15 cellular contexts compared by ENCODE assay signal in genomic region chr10:104005172-104005863, GRCh38.
"Had no signal": no experiment of that assay in that cellular context is flagged by ENCODE, and none has a peak within 500 bp of the region (broad histone marks: within the 10 kb centered on the region; RNA-seq: fewer than 3 reads in every experiment).

No MANE protein-coding gene starts in this region.

- DNase-seq: activated CD4-positive, alpha-beta T cell treated with anti-CD3 and anti-CD28 coated beads, Interleukin-2, amount 50 U/mL, for 4 hours; activated CD4-positive, CD25-positive, alpha-beta regulatory T cell treated with anti-CD3 and anti-CD28 coated beads, Interleukin-2, amount 50 U/mL, for 72 hours; activated CD8-positive, alpha-beta memory T cell treated with anti-CD3 and anti-CD28 coated beads, Interleukin-2, amount 50 U/mL, for 4 hours; activated naive CD4-positive, alpha-beta T cell treated with anti-CD3 and anti-CD28 coated beads for 36 hours; body of pancreas; dorsolateral prefrontal cortex; kidney; left lung had no signal

- H3K27ac ChIP-seq: body of pancreas, dorsolateral prefrontal cortex, left lung, prostate gland, right atrium auricular region, skin epidermis, tibial nerve had no signal

- H3K27ac Mint-ChIP-seq: activated naive CD4-positive, alpha-beta T cell treated with anti-CD3 and anti-CD28 coated beads for 36 hours; neural progenitor cell had no signal

- ATAC-seq: body of pancreas, left lung, SK-N-SH treated with all-trans-retinoic acid at 6 μM for 48 hours had no signal

- H3K9me3 Mint-ChIP-seq: activated naive CD4-positive, alpha-beta T cell treated with anti-CD3 and anti-CD28 coated beads for 36 hours; neural progenitor cell; stimulated activated naive CD8-positive, alpha-beta T cell treated with anti-CD3 and anti-CD28 coated beads, Interleukin-15, Interleukin-2, amounts not matched to agents 100 ng/mL and 50 ng/mL, for 24 hours had no signal

- H3K4me1 ChIP-seq: body of pancreas, left lung, neural progenitor cell, prostate gland, right atrium auricular region, tibial nerve had no signal

- H3K9ac ChIP-seq: neural progenitor cell had no signal

- H3K4me3 Mint-ChIP-seq: activated naive CD4-positive, alpha-beta T cell treated with anti-CD3 and anti-CD28 coated beads for 36 hours; neural progenitor cell; stimulated activated naive CD8-positive, alpha-beta T cell treated with anti-CD3 and anti-CD28 coated beads, Interleukin-15, Interleukin-2, amounts not matched to agents 100 ng/mL and 50 ng/mL, for 24 hours had no signal

- H3K27me3 Mint-ChIP-seq: stimulated activated naive CD8-positive, alpha-beta T cell treated with anti-CD3 and anti-CD28 coated beads, Interleukin-15, Interleukin-2, amounts not matched to agents 100 ng/mL and 50 ng/mL, for 24 hours had no signal

- H3K27me3 ChIP-seq: body of pancreas, dorsolateral prefrontal cortex, left lung, neural progenitor cell, right atrium auricular region, tibial nerve had no signal

- H3K4me1 Mint-ChIP-seq: neural progenitor cell had no signal

- H3K9me3 ChIP-seq: body of pancreas, left lung, prostate gland, right atrium auricular region, tibial nerve had no signal

- H3K4me3 ChIP-seq: body of pancreas, dorsolateral prefrontal cortex, left lung, neural progenitor cell, prostate gland, right atrium auricular region, skin epidermis, tibial nerve had no signal
